Comparison of ENCODE assay signal across 8 cellular contexts in the genomic region with DNA sequence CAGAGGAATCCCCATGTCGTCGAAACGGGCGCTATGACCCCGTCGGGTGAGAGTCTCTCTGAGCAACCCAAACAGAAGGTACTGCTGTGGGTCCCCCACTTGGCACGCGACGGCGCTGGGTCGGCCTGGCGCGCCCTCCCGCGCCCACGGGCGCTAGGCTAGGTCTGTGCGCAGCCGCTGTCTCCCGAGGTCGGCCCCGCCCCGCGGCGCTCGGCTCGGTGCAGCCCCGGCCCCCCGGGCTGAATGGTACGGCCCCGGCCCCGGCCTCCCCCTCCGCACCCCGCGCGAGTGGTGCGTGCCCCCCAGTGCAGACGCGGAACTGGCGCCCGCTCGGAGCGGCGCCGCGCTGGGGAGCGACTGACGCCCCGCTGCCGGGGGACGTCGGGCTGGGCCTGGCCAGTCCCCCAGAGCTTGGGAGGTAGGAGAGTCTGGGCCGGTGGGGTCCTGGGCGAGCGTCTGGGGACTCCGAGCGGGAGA. TPM values are rescaled to one million over a fixed set of nuclear protein-coding genes. Genes with fewer than 3 reads are reported as not detected.
DNase-seq lines count a peak whose midpoint lies in the region; ATAC-seq and TF ChIP-seq lines count a peak whose summit lies in the region.

MADD (plus strand) TSS at position 305 of the 477 bp plus-strand sequence.

- WGBS in lung, 2 donors = 0 to 1% methylated on average over 53 to 57 of the region's 57 CpGs

- DNase-seq in BE2C (peak; percentile 81), NCI-H69 (lab: John Stamatoyannopoulos, UW) (peak; percentile 97), lung (ENCODE audit: low spot score) (peak; percentile 85)
- DNase-seq in activated CD4-positive, alpha-beta T cell treated with anti-CD3 and anti-CD28 coated beads, Interleukin-2, amount 50 U/mL, for 4 hours = peak; percentile 88
- peak; percentile 83 to 90 (median 88) for DNase-seq in stimulated activated CD4-positive, alpha-beta T cell treated with anti-CD3 and anti-CD28 coated beads, TNF-alpha, amount 100 ng/mL, for 4 hours (ENCODE audit: low read depth in 3 of 3)

- H3K4me1 ChIP-seq in BE2C (peaks cover 16% of the 10 kb centered on the region), duodenal mucosa (ENCODE audit: control insufficient read depth in 1 of 2, insufficient read depth in 2 of 2, low read length in 2 of 2) (peaks cover 40 to 44% of the 10 kb centered on the region in 2 donors), lung (ENCODE audit: control insufficient read depth in 2 of 2, insufficient read depth in 2 of 2, low read length in 2 of 2) (peaks cover 7 to 12% of the 10 kb centered on the region in 2 donors)

- peak within 1 kb of the TSS; percentile 52 to 91 for H3K9ac ChIP-seq in duodenal mucosa (ENCODE audit: low read depth in 1 of 2, low read length in 2 of 2)

- TF ChIP-seq CTCF in BE2C (IDR thresholded peaks at IDR 0.05; ENCODE audit: low read depth, low read length) (no peak), lung (IDR thresholded peaks at IDR 0.05; ENCODE audit: control extremely low read depth, extremely low read depth) (no peak)

- peak; percentile 86 for TF ChIP-seq POLR2A in GM19193 (IDR thresholded peaks at IDR 0.05; ENCODE audit: extremely low read depth, insufficient read depth, insufficient read length)

- H3K36me3 ChIP-seq in BE2C (peaks cover 6% of the 10 kb centered on the region), duodenal mucosa (ENCODE audit: control insufficient read depth in 1 of 2, insufficient read depth in 2 of 2, low read length in 2 of 2) (peaks cover 2 to 13% of the 10 kb centered on the region in 2 donors), lung (ENCODE audit: control insufficient read depth in 2 of 2, insufficient read depth in 2 of 2, low read length in 2 of 2) (peaks cover 0 to 5% of the 10 kb centered on the region in 2 donors)

- ATAC-seq in HG03378 (IDR thresholded peaks at IDR 0.05; ENCODE audit: unreplicated experiment) (peak; percentile 42), lung (ENCODE audit: insufficient read depth, low FRiP score) (peak; percentile 93)

- H3K27ac ChIP-seq in duodenal mucosa (ENCODE audit: low read depth, low read length) = peak within 1 kb of the TSS; percentile 95
- H3K27ac ChIP-seq in lung (ENCODE audit: low read depth in 1 of 2, low read length in 1 of 2) = peak within 1 kb of the TSS; percentile 90 to 96

- no peaks in the 10 kb centered on the region for H3K9me3 ChIP-seq in BE2C
- H3K9me3 ChIP-seq in duodenal mucosa (ENCODE audit: control insufficient read depth in 1 of 2, low read length in 2 of 2) = no peaks in the 10 kb centered on the region
- no peaks in the 10 kb centered on the region for H3K9me3 ChIP-seq in lung (ENCODE audit: control insufficient read depth in 2 of 2, insufficient read depth in 1 of 2, low read length in 1 of 2)

- H3K4me3 ChIP-seq in BE2C (ENCODE audit: low read depth, low read length) = peak within 1 kb of the TSS; percentile 72
- H3K4me3 ChIP-seq in duodenal mucosa (ENCODE audit: low read depth in 1 of 2, low read length in 2 of 2) = peak within 1 kb of the TSS; percentile 79 to 85
- H3K4me3 ChIP-seq in lung = peak within 1 kb of the TSS; percentile 84

- H3K27me3 ChIP-seq in BE2C = no peaks in the 10 kb centered on the region
- no peaks in the 10 kb centered on the region for H3K27me3 ChIP-seq in duodenal mucosa (ENCODE audit: control insufficient read depth in 1 of 2, insufficient read depth in 2 of 2, low read length in 2 of 2)
- no peaks in the 10 kb centered on the region for H3K27me3 ChIP-seq in lung (ENCODE audit: control insufficient read depth, insufficient read depth)

RNA-seq across cellular contexts. Expression of gene MADD, which starts in this region (rescaled TPM):
- 47.1 TPM for polyA plus RNA-seq in BE2C (2012; ENCODE audit: insufficient read depth, insufficient read length, low read depth)
- total RNA-seq in lung = 10 to 100 TPM; 48.9 to 56.8 TPM
- 10 to 100 TPM; 15.9 to 25.4 TPM for polyA plus RNA-seq in lung

Comparison
In these comparisons a context has a peak if more than half of its experiments do, and no peak if none do; other contexts are left out.
1. Peak in every context shown above with its lines: DNase-seq, ATAC-seq, H3K4me3 ChIP-seq and H3K27ac ChIP-seq.